Comparison of ENCODE assay signal across 15 cellular contexts in the genomic region with DNA sequence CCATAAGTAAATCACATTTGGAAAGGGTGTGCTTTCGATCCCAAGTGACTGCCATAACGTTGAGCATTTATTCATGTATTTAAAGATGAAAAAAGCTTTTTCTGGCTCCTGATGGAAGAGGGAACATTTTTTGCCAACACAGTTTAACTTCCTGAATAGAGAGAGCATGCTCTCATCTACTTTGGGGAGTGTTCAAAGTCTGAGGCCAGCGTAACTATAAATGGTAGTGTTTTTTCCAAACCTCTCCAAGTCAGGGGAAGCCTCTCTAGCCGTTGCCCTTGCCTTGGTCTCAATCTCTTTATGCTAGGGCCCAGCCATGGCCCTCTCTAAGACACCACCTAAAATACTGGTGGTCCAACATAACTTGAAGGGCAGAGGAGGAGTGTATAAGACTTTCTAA.
"Had no signal": no experiment of that assay in that cellular context is flagged by ENCODE, and none has a peak within 500 bp of the region (broad histone marks: within the 10 kb centered on the region; RNA-seq: fewer than 3 reads in every experiment).

No MANE protein-coding gene starts in this region.

- H3K27me3 ChIP-seq: pancreas had no signal

- H3K4me1 ChIP-seq: lower lobe of right lung, pancreas had no signal

- DNase-seq: activated CD4-positive, alpha-beta T cell treated with anti-CD3 and anti-CD28 coated beads, Interleukin-2, amount 50 U/mL, for 4 hours; activated CD4-positive, CD25-positive, alpha-beta regulatory T cell treated with anti-CD3 and anti-CD28 coated beads, Interleukin-2, amount 50 U/mL, for 72 hours; activated naive CD4-positive, alpha-beta T cell treated with Interleukin-2 at 50 U/mL for 16 hours; foreskin melanocyte; head of caudate nucleus; lower lobe of right lung; midbrain; naive B cell; pancreas; SK-N-SH; stimulated activated CD4-positive, alpha-beta T cell treated with anti-CD3 and anti-CD28 coated beads, Interleukin-4, amount 100 ng/mL, for 1 hour; stimulated activated naive CD4-positive, alpha-beta T cell treated with Interleukin-2 at 50 U/mL for 16 hours; T-helper 1 cell; T1000 had no signal

- H3K4me1 Mint-ChIP-seq: activated T-helper 17 cell treated with anti-CD3 and anti-CD28 coated beads, Interleukin-2, amount 50 U/mL, for 72 hours; naive B cell had no signal

- H3K9me3 ChIP-seq: lower lobe of right lung, pancreas, SK-N-SH had no signal

- H3K4me3 ChIP-seq: lower lobe of right lung, pancreas had no signal

- H3K9me2 ChIP-seq: SK-N-SH had no signal

- H3K27ac ChIP-seq: lower lobe of right lung, pancreas had no signal

- H3K4me3 Mint-ChIP-seq: activated T-helper 17 cell treated with anti-CD3 and anti-CD28 coated beads, Interleukin-2, amount 50 U/mL, for 72 hours; naive B cell had no signal

- H3K9ac ChIP-seq: SK-N-SH had no signal

- H3K36me3 Mint-ChIP-seq: naive B cell had no signal

- H3K36me3 ChIP-seq: pancreas had no signal

- H3K27ac Mint-ChIP-seq: activated T-helper 17 cell treated with anti-CD3 and anti-CD28 coated beads, Interleukin-2, amount 50 U/mL, for 72 hours; naive B cell had no signal

- ATAC-seq: activated T-helper 17 cell treated with anti-CD3 and anti-CD28 coated beads, Interleukin-2, amount 50 U/mL, for 72 hours; lower lobe of right lung; pancreas had no signal

- H3K4me2 ChIP-seq: SK-N-SH had no signal

- H3K9me3 Mint-ChIP-seq: activated T-helper 17 cell treated with anti-CD3 and anti-CD28 coated beads, Interleukin-2, amount 50 U/mL, for 72 hours had no signal
